In genomic region chr14:25942090-25942489, GRCh38 we compare ENCODE assay signal across 34 cellular contexts.
"Had no signal": no experiment of that assay in that cellular context is flagged by ENCODE, and none has a peak within 500 bp of the region (broad histone marks: within the 10 kb centered on the region; RNA-seq: fewer than 3 reads in every experiment).

No MANE protein-coding gene starts in this region.

- ATAC-seq: activated CD4-positive, alpha-beta T cell treated with anti-CD3 and anti-CD28 coated beads for 36 hours; activated CD4-positive, CD25-positive, alpha-beta regulatory T cell treated with anti-CD3 and anti-CD28 coated beads, Interleukin-2, amount 50 U/mL, for 24 hours; activated CD8-positive, alpha-beta memory T cell treated with anti-CD3 and anti-CD28 coated beads, Interleukin-2, amount 10 ng/mL, durations not matched to agents 7 days and 5 days; activated CD8-positive, alpha-beta T cell treated with anti-CD3 and anti-CD28 coated beads, Interleukin-2, amount 10 ng/mL, durations not matched to agents 7 days and 5 days; activated naive CD4-positive, alpha-beta T cell treated with anti-CD3 and anti-CD28 coated beads, Interleukin-2, amount 50 U/mL, for 72 hours; body of pancreas; WTC11 had no signal

- H3K27me3 ChIP-seq: adrenal gland, body of pancreas, brain microvascular endothelial cell, breast epithelium had no signal

- FAIRE-seq: astrocyte, TTC549 had no signal

- H3K4me1 ChIP-seq: adrenal gland, body of pancreas, breast epithelium had no signal

- H3K4me3 ChIP-seq: adrenal gland, body of pancreas, breast epithelium had no signal

- H3K27ac ChIP-seq: adrenal gland, body of pancreas, brain microvascular endothelial cell, breast epithelium, WERI-Rb-1 had no signal

- H3K9me3 ChIP-seq: adrenal gland, body of pancreas, breast epithelium had no signal

- DNase-seq: activated CD4-positive, alpha-beta memory T cell treated with anti-CD3 and anti-CD28 coated beads, Interleukin-2, amount 10 ng/mL, durations not matched to agents 7 days and 5 days; activated CD4-positive, alpha-beta T cell treated with anti-CD3 and anti-CD28 coated beads for 1 hour; activated CD4-positive, alpha-beta T cell treated with anti-CD3 and anti-CD28 coated beads for 36 hours; activated CD4-positive, alpha-beta T cell treated with anti-CD3 and anti-CD28 coated beads for 48 hours; activated CD4-positive, alpha-beta T cell treated with anti-CD3 and anti-CD28 coated beads, Interleukin-2, amount 10 ng/mL, durations not matched to agents 7 days and 5 days; activated CD4-positive, alpha-beta T cell treated with anti-CD3 and anti-CD28 coated beads, Interleukin-2, amount 50 U/mL, for 48 hours; activated CD4-positive, CD25-positive, alpha-beta regulatory T cell; activated CD8-positive, alpha-beta memory T cell treated with anti-CD3 and anti-CD28 coated beads for 24 hours; activated CD8-positive, alpha-beta memory T cell treated with anti-CD3 and anti-CD28 coated beads, Interleukin-2, amount 10 ng/mL, durations not matched to agents 7 days and 5 days; activated CD8-positive, alpha-beta memory T cell treated with anti-CD3 and anti-CD28 coated beads, Interleukin-2, amount 50 U/mL, for 48 hours; activated CD8-positive, alpha-beta T cell treated with anti-CD3 and anti-CD28 coated beads, Interleukin-2, amount 10 ng/mL, durations not matched to agents 7 days and 5 days; activated effector memory CD4-positive, alpha-beta T cell treated with Interleukin-2 at 50 U/mL for 16 hours; activated gamma-delta T cell; activated naive CD4-positive, alpha-beta T cell treated with anti-CD3 and anti-CD28 coated beads, Interleukin-2, amount 10 ng/mL, durations not matched to agents 7 days and 5 days; activated naive CD4-positive, alpha-beta T cell treated with Interleukin-2 at 50 U/mL for 16 hours; activated naive CD8-positive, alpha-beta T cell treated with anti-CD3 and anti-CD28 coated beads for 36 hours; activated T-cell treated with anti-CD3 and anti-CD28 coated beads, Interleukin-2, amount 50 U/mL, for 24 hours; activated T-cell treated with anti-CD3 and anti-CD28 coated beads, Interleukin-2, amount 50 U/mL, for 48 hours; adrenal gland; amniotic stem cell; aorta; body of pancreas; brain microvascular endothelial cell; central memory CD4-positive, alpha-beta T cell; T-helper 1 cell; T-helper 2 cell; T-helper 9 cell; WERI-Rb-1 had no signal

- H3K36me3 ChIP-seq: adrenal gland, brain microvascular endothelial cell, breast epithelium, WERI-Rb-1 had no signal
